Comparison of ENCODE assay signal across 8 cellular contexts in genomic region chr14:21268612-21269251, GRCh38. TPM values are rescaled to one million over a fixed set of nuclear protein-coding genes. Genes with fewer than 3 reads are reported as not detected.
DNase-seq lines count a peak whose midpoint lies in the region; ATAC-seq lines count a peak whose summit lies in the region.

No MANE protein-coding gene starts in this region.

- ATAC-seq in HG02759 (IDR thresholded peaks at IDR 0.05; ENCODE audit: unreplicated experiment): no peak

- peak; percentile 49 for DNase-seq in stimulated activated CD4-positive, alpha-beta T cell treated with anti-CD3 and anti-CD28 coated beads, Interleukin-15, amount 100 ng/mL, for 24 hours
- DNase-seq in stimulated activated CD4-positive, alpha-beta T cell treated with anti-CD3 and anti-CD28 coated beads, Interleukin-4, amount 100 ng/mL, for 1 hour: no peak
- peak; percentile 43 for DNase-seq in NCI-H2227 (lab: John Stamatoyannopoulos, UW; ENCODE audit: unreplicated experiment)
- DNase-seq in activated naive CD4-positive, alpha-beta T cell treated with anti-CD3 and anti-CD28 coated beads, Interleukin-2, amount 50 U/mL, for 16 hours: peak; percentile 40
- DNase-seq in glomerular visceral epithelial cell (ENCODE audit: extremely low spot score): peak; percentile 61
- DNase-seq in pulmonary artery endothelial cell (ENCODE audit: low read depth, low spot score): peak; percentile 22
- no peak for DNase-seq in HPDE6-E6E7 (ENCODE audit: extremely low spot score)

RNA-seq across cellular contexts. Expression of gene HNRNPC, which starts 0.5 kb away (rescaled TPM):
- 905 and 1,085 TPM in 2 replicates for total RNA-seq in pulmonary artery endothelial cell

RNA-seq across cellular contexts. Expression of gene RPGRIP1, which starts 11.2 kb away (rescaled TPM):
- not detected in 2 replicates for total RNA-seq in pulmonary artery endothelial cell

Comparison
In these comparisons a context has a peak if more than half of its experiments do, and no peak if none do; other contexts are left out.
1. DNase-seq: peak in stimulated activated CD4-positive, alpha-beta T cell treated with anti-CD3 and anti-CD28 coated beads, Interleukin-15, amount 100 ng/mL, for 24 hours (single experiment), NCI-H2227 (single experiment), activated naive CD4-positive, alpha-beta T cell treated with anti-CD3 and anti-CD28 coated beads, Interleukin-2, amount 50 U/mL, for 16 hours (single experiment), glomerular visceral epithelial cell (single experiment) and pulmonary artery endothelial cell (single experiment); none in stimulated activated CD4-positive, alpha-beta T cell treated with anti-CD3 and anti-CD28 coated beads, Interleukin-4, amount 100 ng/mL, for 1 hour (single experiment) and HPDE6-E6E7 (single experiment).